ENCODE assay signal across 17 cellular contexts in genomic region chr21:43194303-43195130, GRCh38. TPM values are rescaled to one million over a fixed set of nuclear protein-coding genes. Genes with fewer than 3 reads are reported as not detected.
A peak's percentile ranks its signal among the peaks of the same experiment; 100 is the strongest.
DNase-seq lines count a peak whose midpoint lies in the region; ATAC-seq, FAIRE-seq and TF ChIP-seq lines count a peak whose summit lies in the region.
"Had no signal": no experiment of that assay in that cellular context is flagged by ENCODE, and none has a peak within 500 bp of the region (broad histone marks: within the 10 kb centered on the region; RNA-seq: fewer than 3 reads in every experiment).

No MANE protein-coding gene starts in this region.

- H3K27ac ChIP-seq in H1 (ENCODE audit: low read depth, low read length) = no peak overlapping the region
- H3K27ac ChIP-seq: esophagus muscularis mucosa, ovary, thyroid gland had no signal

- no peak overlapping the region for H2AK5ac ChIP-seq in H1 (ENCODE audit: low read depth, low read length)

- DNase-seq in Right ventricle myocardium superior (peak; percentile 32), left cardiac atrium (no peak), H1 (ENCODE audit: low read depth in 1 of 2, low spot score in 2 of 2) (no peak), ureter (ENCODE audit: low spot score) (peak; percentile 38), SIG-M5 treated with dmso at 0.1 percent for 504 hours (lab: John Stamatoyannopoulos, UW; ENCODE audit: unreplicated experiment) (no peak), NCI-H2107 (lab: John Stamatoyannopoulos, UW) (no peak)
- DNase-seq in naive thymus-derived CD8-positive, alpha-beta T cell = no peak
- DNase-seq: activated T-cell treated with anti-CD3 and anti-CD28 coated beads, Interleukin-2, amount 50 U/mL, for 4 hours; AML-193; caudate nucleus; NCI-H146; T-helper 9 cell; thyroid gland had no signal

- WGBS in H1 (ENCODE audit: extremely low coverage in 1 of 2, insufficient coverage in 1 of 2, insufficient read length in 1 of 2, insufficient replicate concordance in 2 of 2, low coverage in 1 of 2, low lambda C conversion rate in 2 of 2, missing lambda C conversion rate in 1 of 2), 2 experiments = 85% methylated on average over 20 of the region's 23 CpGs; no CpG with 5 or more reads in 1 of the 2 experiments

- no peak overlapping the region for H3K9ac ChIP-seq in H1 (replicated peaks in 1 of 4; ENCODE audit: extremely low read depth in 1 of 4, low read depth in 3 of 4, low read length in 3 of 4)

- H4K8ac ChIP-seq in H1 (ENCODE audit: extremely low read depth, insufficient read depth, low read length) = peak overlapping the region; percentile 53; the same call in 1 of the 2 replicates

- no peak overlapping the region for H2AFZ ChIP-seq in H1 (ENCODE audit: low read length)

- H2BK15ac ChIP-seq in H1 (ENCODE audit: low read length) = no peak overlapping the region; the same call in 1 of the 2 replicates

- no peaks in the 10 kb centered on the region for H4K20me1 ChIP-seq in H1 (replicated peaks in 1 of 2; ENCODE audit: control insufficient read depth in 1 of 2, insufficient read depth in 2 of 2, low read length in 2 of 2)

- H3K4me3 ChIP-seq in H1 (ENCODE audit: extremely low read depth in 1 of 4, insufficient read depth in 2 of 4, low read depth in 3 of 4, low read length in 4 of 4) = no peak overlapping the region
- H3K4me3 ChIP-seq: esophagus muscularis mucosa, ovary, thyroid gland had no signal

- POLR2A ChIA-PET in H1 (lab: Charles Lee; ENCODE audit: partially characterized antibody) = interaction anchor here (0.6 kb wide), 2 partner anchors 458 to 1153 kb away, joined by 3 read pairs; no protein-coding TSS in a partner anchor
- POLR2A ChIA-PET in naive thymus-derived CD8-positive, alpha-beta T cell (lab: Charles Lee) = no interaction called here

- TF ChIP-seq POLR2A in H1 (IDR thresholded peaks at IDR 0.05; ENCODE audit: control extremely low read depth in 1 of 2, low read depth in 2 of 2, low read length in 2 of 2) = no peak

- H2BK120ac ChIP-seq in H1 (replicated peaks; ENCODE audit: low read depth, low read length) = no peak overlapping the region

- H3K4me1 Mint-ChIP-seq in nephron = peaks cover 33% of the 10 kb centered on the region
- peaks cover 7 to 14% (median 10%) of the 10 kb centered on the region in 4 donors for H3K4me1 Mint-ChIP-seq in naive thymus-derived CD8-positive, alpha-beta T cell

- no peaks in the 10 kb centered on the region for H3K9me3 ChIP-seq in H1 (ENCODE audit: insufficient read depth in 2 of 2, low read depth in 1 of 2, low read length in 1 of 2)
- H3K9me3 ChIP-seq: ovary, thyroid gland had no signal

- peaks cover 3% of the 10 kb centered on the region for H3K36me3 Mint-ChIP-seq in nephron (ENCODE audit: low read depth)
- H3K36me3 Mint-ChIP-seq in naive thymus-derived CD8-positive, alpha-beta T cell = peaks cover 10 to 21% (median 18%) of the 10 kb centered on the region in 3 donors
- H3K36me3 Mint-ChIP-seq: IgD-negative memory B cell had no signal

- H3K23ac ChIP-seq in H1 (ENCODE audit: insufficient read length) = no peak overlapping the region

- peak overlapping the region in 1 of 3 experiments; percentile 13 for H3K4me3 Mint-ChIP-seq in nephron
- H3K4me3 Mint-ChIP-seq in naive thymus-derived CD8-positive, alpha-beta T cell = no peak overlapping the region
- H3K4me3 Mint-ChIP-seq: activated T-cell treated with anti-CD3 and anti-CD28 coated beads, Interleukin-2, amount 50 U/mL, for 4 hours had no signal

- no peak overlapping the region for H2BK5ac ChIP-seq in H1 (ENCODE audit: low read depth, low read length)

- no peak overlapping the region for H3K4me2 ChIP-seq in H1 (ENCODE audit: insufficient read depth in 1 of 2, low read depth in 2 of 2, low read length in 2 of 2)

- no peak overlapping the region for H3K4ac ChIP-seq in H1 (replicated peaks; ENCODE audit: insufficient read length, low read depth, low read length)

- H3K14ac ChIP-seq in H1 (ENCODE audit: insufficient read length) = no peak overlapping the region

- H3K18ac ChIP-seq in H1 (ENCODE audit: extremely low read depth, low read length) = no peak overlapping the region

- H3K79me2 ChIP-seq in H1 (ENCODE audit: control insufficient read depth in 1 of 2, insufficient read depth in 2 of 2, low read length in 2 of 2) = no peaks in the 10 kb centered on the region

- H3K4me1 ChIP-seq in H1 (replicated peaks in 1 of 4; ENCODE audit: control insufficient read depth in 3 of 4, insufficient read depth in 4 of 4, low read length in 3 of 4) = peaks cover 0 to 5% (median 1%) of the 10 kb centered on the region in 4 experiments; a peak in 1 of 7 replicates

- no peak for TF ChIP-seq CTCF in H1 (IDR thresholded peaks at IDR 0.05; ENCODE audit: control extremely low read depth in 1 of 3, insufficient read depth in 1 of 3, low read depth in 1 of 3, low read length in 3 of 3)
- TF ChIP-seq CTCF in nephron (IDR thresholded peaks at IDR 0.05; ENCODE audit: unreplicated experiment in 3 of 3) = no peak

- H4K5ac ChIP-seq in H1 (ENCODE audit: insufficient read length, low read depth, low read length) = no peak overlapping the region

- H3K36me3 ChIP-seq in H1 (ENCODE audit: control insufficient read depth in 2 of 4, insufficient read depth in 4 of 4, low read length in 3 of 4) = no peaks in the 10 kb centered on the region
- H3K36me3 ChIP-seq: esophagus muscularis mucosa, ovary, thyroid gland had no signal

- H3K27me3 ChIP-seq in H1 (replicated peaks in 1 of 4; ENCODE audit: control insufficient read depth in 3 of 4, extremely low read depth in 1 of 4, insufficient read depth in 3 of 4, low read length in 3 of 4) = no peaks in the 10 kb centered on the region
- H3K27me3 ChIP-seq: ovary, thyroid gland had no signal

- H3K27ac Mint-ChIP-seq in nephron = peak overlapping the region; percentile 48 to 81 (median 79)
- peak overlapping the region in 1 of 10 donors; percentile 22 for H3K27ac Mint-ChIP-seq in naive thymus-derived CD8-positive, alpha-beta T cell

- TF ChIP-seq EP300 in H1 (IDR thresholded peaks at IDR 0.05; ENCODE audit: borderline replicate concordance in 1 of 2, low read depth in 2 of 2, low read length in 2 of 2) = no peak

- CTCF ChIA-PET in H1 (lab: Charles Lee; ENCODE audit: partially characterized antibody) = interaction anchor here (0.5 to 1.0 kb wide), 2 partner anchors 106 to 1051 kb away, joined by 3 read pairs; no protein-coding TSS in a partner anchor

- FAIRE-seq in H1 (lab: Jason Lieb, UNC) = no peak

- no peak overlapping the region for H4K91ac ChIP-seq in H1 (replicated peaks; ENCODE audit: insufficient read length, low read length)

- peaks cover 4% of the 10 kb centered on the region; the same call in 1 of the 2 replicates for H3K23me2 ChIP-seq in H1 (ENCODE audit: low read depth, low read length)

- no peak overlapping the region for H2BK12ac ChIP-seq in H1 (ENCODE audit: low read depth, low read length)

- peaks cover 19% of the 10 kb centered on the region for H3K9me3 Mint-ChIP-seq in nephron
- H3K9me3 Mint-ChIP-seq in naive thymus-derived CD8-positive, alpha-beta T cell = peaks cover 0 to 23% (median 11%) of the 10 kb centered on the region in 9 donors

- H2BK20ac ChIP-seq in H1 (ENCODE audit: low read length) = no peak overlapping the region

- no peak for TF ChIP-seq RAD21 in H1 (IDR thresholded peaks at IDR 0.05 in 1 of 2, conservative IDR thresholded peaks at IDR 0.05 in 1 of 2; ENCODE audit: low read depth in 2 of 2, low read length in 2 of 2)

- H3K56ac ChIP-seq in H1 (replicated peaks; ENCODE audit: insufficient read length, low read depth, low read length) = no peak overlapping the region

- peaks cover 44% of the 10 kb centered on the region for H3K27me3 Mint-ChIP-seq in nephron (ENCODE audit: low read depth)
- H3K27me3 Mint-ChIP-seq in naive thymus-derived CD8-positive, alpha-beta T cell = peaks cover 0 to 10% (median 4%) of the 10 kb centered on the region in 5 donors

- ATAC-seq in Right ventricle myocardium superior (ENCODE audit: poor library complexity) (no peak), left cardiac atrium (no peak)
- no peak for ATAC-seq in naive thymus-derived CD8-positive, alpha-beta T cell
- ATAC-seq: activated T-cell treated with anti-CD3 and anti-CD28 coated beads, Interleukin-2, amount 50 U/mL, for 4 hours had no signal

- H3K79me1 ChIP-seq in H1 (ENCODE audit: low read depth, low read length) = no peaks in the 10 kb centered on the region

- intact Hi-C loops in Right ventricle myocardium superior (cut with DNase I) = no loop called here
- intact Hi-C loops in left cardiac atrium (cut with DNase I) = no loop called here

TF ChIP-seq in H1, 55 proteins besides CTCF, POLR2A, EP300 and RAD21:
- no peak for TF ChIP-seq SRF (IDR thresholded peaks at IDR 0.05; ENCODE audit: low read depth, low read length)
- TF ChIP-seq JUND (IDR thresholded peaks at IDR 0.05; ENCODE audit: low read length) = no peak

RNA-seq across cellular contexts. Expression of gene CRYAA, which starts 25.7 kb away (rescaled TPM):
- total RNA-seq in Right ventricle myocardium superior = not detected
- not detected for total RNA-seq in left cardiac atrium
- not detected in 2 replicates for total RNA-seq in H1 (2021; fragmentation: NEBNext Ultra II Directional; extraction: Animal tissue kit (Norgen Biotek cat#: 25700))
- polyA plus RNA-seq in H1 (2011; rRNA removed) = not detected in 2 replicates
- not detected for polyA plus RNA-seq in H1 (2011; cell fraction: cytosol; rRNA removed)
- not detected for polyA plus RNA-seq in H1 (2011; cell fraction: nucleus; rRNA removed)
- polyA plus RNA-seq in H1 (2012, experiment 1 of 2) = 0.44 TPM in 1 of 4 replicates, not detected in the others
- polyA plus RNA-seq in H1 (2012, experiment 2 of 2) = 1.0 TPM
- polyA plus RNA-seq in H1 (2013, experiment 1 of 2) = not detected
- not detected for polyA plus RNA-seq in H1 (2013, experiment 2 of 2)
- polyA minus RNA-seq in H1 (2011; rRNA and poly(A)+ RNA removed) = not detected in 2 replicates
- not detected for polyA minus RNA-seq in H1 (2011; cell fraction: cytosol; rRNA and poly(A)+ RNA removed)
- not detected for polyA minus RNA-seq in H1 (2011; cell fraction: nucleus; rRNA and poly(A)+ RNA removed)
- total RNA-seq in ureter = not detected
- total RNA-seq in naive thymus-derived CD8-positive, alpha-beta T cell = not detected
- not detected for polyA plus RNA-seq in naive thymus-derived CD8-positive, alpha-beta T cell
- total RNA-seq: activated T-cell treated with anti-CD3 and anti-CD28 coated beads, Interleukin-2, amount 50 U/mL, for 4 hours; esophagus muscularis mucosa; ovary; thyroid gland had no signal
- polyA plus RNA-seq: IgD-negative memory B cell, ovary had no signal

Comparison
In these comparisons a context has a peak if more than half of its experiments do, and no peak if none do; other contexts are left out.
1. DNase-seq: peak in Right ventricle myocardium superior (single experiment) and ureter (single experiment); none in left cardiac atrium (single experiment), H1 (0 of 2), SIG-M5 treated with dmso at 0.1 percent for 504 hours (single experiment), NCI-H2107 (single experiment) and naive thymus-derived CD8-positive, alpha-beta T cell (0 of 10).